Comparison of ENCODE assay signal across 11 cellular contexts in genomic region chr1:83497563-83497962, GRCh38.
DNase-seq lines count a peak whose midpoint lies in the region; ATAC-seq and TF ChIP-seq lines count a peak whose summit lies in the region.
"Had no signal": no experiment of that assay in that cellular context is flagged by ENCODE, and none has a peak within 500 bp of the region (broad histone marks: within the 10 kb centered on the region; RNA-seq: fewer than 3 reads in every experiment).

No MANE protein-coding gene starts in this region.

- 0 out of 2 replicates have a peak, but pooled peaks have one; percentile 9 for TF ChIP-seq CTCF in 22Rv1 (IDR thresholded peaks at IDR 0.05)
- TF ChIP-seq CTCF in GM12874 (IDR thresholded peaks at IDR 0.05; ENCODE audit: insufficient read depth, low read depth, low read length) = peak; percentile 59
- TF ChIP-seq CTCF in SK-N-SH (IDR thresholded peaks at IDR 0.05) = peak; percentile 39
- peak; percentile 16 for TF ChIP-seq CTCF in fibroblast of villous mesenchyme (IDR thresholded peaks at IDR 0.05; ENCODE audit: insufficient read depth, low read depth, low read length)

- H3K4me1 ChIP-seq in SK-N-SH (ENCODE audit: control insufficient read depth in 1 of 2, insufficient read depth in 2 of 2, low read depth in 1 of 2, low read length in 1 of 2) = peaks cover 0 to 2% of the 10 kb centered on the region in 2 experiments; a peak in 2 of 4 replicates

- H3K27me3 ChIP-seq in SK-N-SH (ENCODE audit: insufficient read depth) = no peaks in the 10 kb centered on the region

- no peaks in the 10 kb centered on the region for H4K20me1 ChIP-seq in SK-N-SH (ENCODE audit: insufficient read depth)

- no peaks in the 10 kb centered on the region for H3K9me2 ChIP-seq in SK-N-SH

- 38% methylated on average over 1 of the region's 1 CpG for WGBS in SK-N-SH (ENCODE audit: low lambda C conversion rate)

- no peak overlapping the region for H3K27ac ChIP-seq in 22Rv1
- H3K27ac ChIP-seq in SK-N-SH (ENCODE audit: low read depth in 2 of 2, low read length in 1 of 2) = no peak overlapping the region

- H3K9ac ChIP-seq in SK-N-SH = no peak overlapping the region

- POLR2A ChIA-PET in SK-N-SH (lab: Yijun Ruan, JAX) = no interaction called here

- no peak for DNase-seq in SK-N-SH
- DNase-seq in fibroblast of villous mesenchyme (ENCODE audit: low read depth) = peak; percentile 6
- DNase-seq in activated effector memory CD4-positive, alpha-beta T cell treated with anti-CD3 and anti-CD28 coated beads, Interleukin-2, amount 50 U/mL, for 16 hours = no peak
- no peak for DNase-seq in activated CD4-positive, alpha-beta T cell treated with anti-CD3 and anti-CD28 coated beads, Interleukin-2, amount 50 U/mL, for 1 hour
- no peak for DNase-seq in ureter (ENCODE audit: low spot score)
- DNase-seq: AML-193, hippocampal formation had no signal

- H3K4me2 ChIP-seq in SK-N-SH = no peak overlapping the region

- TF ChIP-seq EP300 in SK-N-SH (IDR thresholded peaks at IDR 0.05; ENCODE audit: borderline replicate concordance in 1 of 2, low read depth in 1 of 2, low read length in 1 of 2) = no peak

- no peaks in the 10 kb centered on the region for H3K9me3 ChIP-seq in SK-N-SH

- CTCF ChIA-PET in SK-N-SH (lab: Yijun Ruan, JAX) = interaction anchor here (1.2 kb wide), 1 partner anchor 272 kb away, joined by 4 read pairs; no protein-coding TSS in a partner anchor

- H3K79me2 ChIP-seq in SK-N-SH (ENCODE audit: insufficient read depth) = no peaks in the 10 kb centered on the region

- H3F3A ChIP-seq in SK-N-SH (replicated peaks; ENCODE audit: insufficient read depth) = no peaks in the 10 kb centered on the region

- no peak overlapping the region for H2AFZ ChIP-seq in SK-N-SH (ENCODE audit: low read depth)

- no peak overlapping the region for H3K4me3 ChIP-seq in SK-N-SH (ENCODE audit: low read depth in 2 of 2, low read length in 1 of 2)
- H3K4me3 ChIP-seq in fibroblast of villous mesenchyme (ENCODE audit: low read depth, low read length) = no peak overlapping the region

- ATAC-seq in HG03460 (IDR thresholded peaks at IDR 0.05; ENCODE audit: unreplicated experiment) = no peak
- ATAC-seq: activated CD4-positive, CD25-positive, alpha-beta regulatory T cell treated with anti-CD3 and anti-CD28 coated beads, Interleukin-2, amount 50 U/mL, for 24 hours had no signal

- no peaks in the 10 kb centered on the region for H3K36me3 ChIP-seq in SK-N-SH (replicated peaks in 1 of 2; ENCODE audit: control insufficient read depth in 1 of 2, insufficient read depth in 2 of 2, low read length in 1 of 2)

- TF ChIP-seq RAD21 in SK-N-SH (IDR thresholded peaks at IDR 0.05; ENCODE audit: low read length) = peak; percentile 49

TF ChIP-seq in SK-N-SH, 30 proteins besides CTCF, POLR2A, EP300 and RAD21:
- TF ChIP-seq TEAD4 (IDR thresholded peaks at IDR 0.05; ENCODE audit: borderline replicate concordance, insufficient read depth) (no peak), NFIC (IDR thresholded peaks at IDR 0.05; ENCODE audit: borderline replicate concordance) (no peak), EZH2phosphoT487 (IDR thresholded peaks at IDR 0.05; ENCODE audit: borderline replicate concordance, low read depth) (no peak), SMC3 (IDR thresholded peaks at IDR 0.05; ENCODE audit: low read depth, low read length) (no peak), RCOR1 (IDR thresholded peaks at IDR 0.05; ENCODE audit: low read length) (no peak), TCF12 (IDR thresholded peaks at IDR 0.05) (no peak), GABPA (IDR thresholded peaks at IDR 0.05; ENCODE audit: low read depth) (no peak), JUND (IDR thresholded peaks at IDR 0.05) (no peak)

Comparison
In these comparisons a context has a peak if more than half of its experiments do, and no peak if none do; other contexts are left out.
1. CTCF ChIP-seq: peak in every context shown above with its lines; median percentile 59 in GM12874; 39 in SK-N-SH; 16 in fibroblast of villous mesenchyme; 9 in 22Rv1.